10 cellular contexts compared by ENCODE assay signal in genomic region chr1:239811211-239811902, GRCh38.
DNase-seq lines count a peak whose midpoint lies in the region; ATAC-seq and TF ChIP-seq lines count a peak whose summit lies in the region.
"Had no signal": no experiment of that assay in that cellular context is flagged by ENCODE, and none has a peak within 500 bp of the region (broad histone marks: within the 10 kb centered on the region; RNA-seq: fewer than 3 reads in every experiment).

No MANE protein-coding gene starts in this region.

- peaks cover 49% of the 10 kb centered on the region for H3K4me1 Mint-ChIP-seq in neural crest cell

- H3K27ac Mint-ChIP-seq in neural crest cell (ENCODE audit: unreplicated experiment), result peak overlapping the region; percentile 10

- H3K9me3 Mint-ChIP-seq in neural crest cell, result no peaks in the 10 kb centered on the region

- H3K4me3 Mint-ChIP-seq in neural crest cell, result no peak overlapping the region

- DNase-seq in activated CD4-positive, CD25-positive, alpha-beta regulatory T cell (lab: John Stamatoyannopoulos, UW), result no peak
- DNase-seq in NCI-H2227 (lab: John Stamatoyannopoulos, UW; ENCODE audit: unreplicated experiment) (peak; percentile 86), astrocyte of the hippocampus (ENCODE audit: low read depth, low spot score) (peak; percentile 33), neural crest cell (ENCODE audit: low read depth, low spot score) (peak; percentile 3), KG1 (lab: John Stamatoyannopoulos, UW) (no peak), NCI-H1105 treated with DMSO at 0.1 percent for 48 hours (lab: John Stamatoyannopoulos, UW) (no peak)
- DNase-seq: GM23248, KBM-7 had no signal

- H3K27me3 Mint-ChIP-seq in neural crest cell (ENCODE audit: low read depth), result no peaks in the 10 kb centered on the region

- TF ChIP-seq CTCF in neural crest cell (conservative IDR thresholded peaks at IDR 0.05), result no peak

- peak; percentile 44 to 60 for ATAC-seq in activated CD4-positive, CD25-positive, alpha-beta regulatory T cell treated with anti-CD3 and anti-CD28 coated beads, Interleukin-2, amount 50 U/mL, for 24 hours
- ATAC-seq in HG02885 (IDR thresholded peaks at IDR 0.05; ENCODE audit: poor library complexity, unreplicated experiment), result no peak

- H3K36me3 Mint-ChIP-seq in neural crest cell (ENCODE audit: low read depth), result no peaks in the 10 kb centered on the region

Comparison
In these comparisons a context has a peak if more than half of its experiments do, and no peak if none do; other contexts are left out.
1. DNase-seq: peak in NCI-H2227 (single experiment), astrocyte of the hippocampus (single experiment) and neural crest cell (single experiment); none in activated CD4-positive, CD25-positive, alpha-beta regulatory T cell (0 of 4), KG1 (single experiment) and NCI-H1105 treated with DMSO at 0.1 percent for 48 hours (single experiment).